In genomic region chr22:50627914-50628542, GRCh38 we compare ENCODE assay signal across 8 cellular contexts. TPM values are rescaled to one million over a fixed set of nuclear protein-coding genes. Genes with fewer than 3 reads are reported as not detected.
A peak's percentile ranks its signal among the peaks of the same experiment; 100 is the strongest.
DNase-seq lines count a peak whose midpoint lies in the region; ATAC-seq and TF ChIP-seq lines count a peak whose summit lies in the region.

Gene ARSA, minus strand, starts transcription at chr22:50628152. Its CDS starts 373 bp downstream, at chr22:50627779.

- H3K4me1 ChIP-seq in effector memory CD4-positive, alpha-beta T cell (ENCODE audit: control insufficient read depth, insufficient read depth, low read length, poor library complexity, severe bottlenecking) = peaks cover 15% of the 10 kb centered on the region

- peak; percentile 58 for TF ChIP-seq POLR2A in GM18526 (IDR thresholded peaks at IDR 0.05; ENCODE audit: extremely low read depth, insufficient read length)

- H3K36me3 Mint-ChIP-seq in activated CD8-positive, alpha-beta T cell treated with anti-CD3 and anti-CD28 coated beads, Interleukin-2, amount 10 ng/mL, durations not matched to agents 7 days and 5 days (ENCODE audit: low read depth) = peaks cover 7% of the 10 kb centered on the region
- peaks cover 2% of the 10 kb centered on the region for H3K36me3 Mint-ChIP-seq in memory B cell

- peaks cover 18% of the 10 kb centered on the region for H3K36me3 ChIP-seq in effector memory CD4-positive, alpha-beta T cell (ENCODE audit: control insufficient read depth, insufficient read depth, low read length)

- H3K9me3 Mint-ChIP-seq in activated CD8-positive, alpha-beta T cell treated with anti-CD3 and anti-CD28 coated beads, Interleukin-2, amount 10 ng/mL, durations not matched to agents 7 days and 5 days (ENCODE audit: insufficient read depth) = no peaks in the 10 kb centered on the region
- no peaks in the 10 kb centered on the region for H3K9me3 Mint-ChIP-seq in memory B cell

- peak within 1 kb of the TSS; percentile 79 for H3K4me3 Mint-ChIP-seq in activated CD8-positive, alpha-beta T cell treated with anti-CD3 and anti-CD28 coated beads, Interleukin-2, amount 10 ng/mL, durations not matched to agents 7 days and 5 days
- peak within 1 kb of the TSS; percentile 73 for H3K4me3 Mint-ChIP-seq in memory B cell

- no peaks in the 10 kb centered on the region for H3K27me3 ChIP-seq in effector memory CD4-positive, alpha-beta T cell (replicated peaks; ENCODE audit: control insufficient read depth, insufficient read depth, low read length, poor library complexity, severe bottlenecking)

- H3K9me3 ChIP-seq in effector memory CD4-positive, alpha-beta T cell (ENCODE audit: control insufficient read depth, low read length) = no peaks in the 10 kb centered on the region

- DNase-seq in AG08396 (ENCODE audit: low spot score) (peak; percentile 94), NCI-H774 (lab: John Stamatoyannopoulos, UW) (peak; percentile 26), memory B cell (ENCODE audit: low spot score in 2 of 2) (peak; percentile 58 to 71)
- peak; percentile 86 for DNase-seq in activated CD8-positive, alpha-beta T cell treated with anti-CD3 and anti-CD28 coated beads, Interleukin-2, amount 10 ng/mL, durations not matched to agents 7 days and 5 days
- peak; percentile 71 to 74 (median 72) for DNase-seq in effector memory CD4-positive, alpha-beta T cell
- peak; percentile 59 for DNase-seq in stimulated activated CD8-positive, alpha-beta memory T cell treated with anti-CD3 and anti-CD28 coated beads, Interleukin-12 subunit alpha, Interleukin-12 subunit beta, amount 100 ng/mL, for 1 hour (ENCODE audit: low read depth)

- H3K27ac ChIP-seq in effector memory CD4-positive, alpha-beta T cell (ENCODE audit: insufficient read depth, low read length, poor library complexity, severe bottlenecking) = peak within 1 kb of the TSS; percentile 86

- H3K27ac Mint-ChIP-seq in activated CD8-positive, alpha-beta T cell treated with anti-CD3 and anti-CD28 coated beads, Interleukin-2, amount 10 ng/mL, durations not matched to agents 7 days and 5 days = peak within 1 kb of the TSS; percentile 81
- H3K27ac Mint-ChIP-seq in memory B cell = peak within 1 kb of the TSS; percentile 53

- peak within 1 kb of the TSS; percentile 84 for H3K4me3 ChIP-seq in effector memory CD4-positive, alpha-beta T cell (ENCODE audit: insufficient read depth, low read depth, low read length, poor library complexity, severe bottlenecking)

- ATAC-seq in HG03159 (IDR thresholded peaks at IDR 0.05; ENCODE audit: unreplicated experiment) = peak; percentile 69
- ATAC-seq in activated CD8-positive, alpha-beta T cell treated with anti-CD3 and anti-CD28 coated beads, Interleukin-2, amount 10 ng/mL, durations not matched to agents 7 days and 5 days = peak; percentile 97
- peak; percentile 89 for ATAC-seq in memory B cell (ENCODE audit: low read depth)

- H3K4me1 Mint-ChIP-seq in activated CD8-positive, alpha-beta T cell treated with anti-CD3 and anti-CD28 coated beads, Interleukin-2, amount 10 ng/mL, durations not matched to agents 7 days and 5 days (ENCODE audit: low read depth) = peaks cover 23% of the 10 kb centered on the region
- peaks cover 15% of the 10 kb centered on the region for H3K4me1 Mint-ChIP-seq in memory B cell

- peaks cover 3% of the 10 kb centered on the region for H3K27me3 Mint-ChIP-seq in activated CD8-positive, alpha-beta T cell treated with anti-CD3 and anti-CD28 coated beads, Interleukin-2, amount 10 ng/mL, durations not matched to agents 7 days and 5 days (ENCODE audit: low read depth)
- no peaks in the 10 kb centered on the region for H3K27me3 Mint-ChIP-seq in memory B cell

- POLR2A ChIA-PET in activated CD8-positive, alpha-beta T cell treated with anti-CD3 and anti-CD28 coated beads, Interleukin-2, amount 10 ng/mL, durations not matched to agents 7 days and 5 days (lab: Charles Lee) = interaction anchor here (0.6 to 1.1 kb wide), 3 partner anchors 9 to 185 kb away, joined by 3 to 8 read pairs (median 4); partner anchors contain the start of gene SCO2

- CTCF ChIA-PET in activated CD8-positive, alpha-beta T cell treated with anti-CD3 and anti-CD28 coated beads, Interleukin-2, amount 10 ng/mL, durations not matched to agents 7 days and 5 days (lab: Charles Lee) = interaction anchor here (0.6 to 2.1 kb wide), 3 partner anchors 64 to 384 kb away, joined by 3 to 11 read pairs (median 3); partner anchors contain the start of genes SCO2 and TUBGCP6

RNA-seq across cellular contexts. Expression of gene ARSA, which starts in this region (rescaled TPM):
- 10 to 100 TPM; 28.8 to 35.1 TPM for total RNA-seq in activated CD8-positive, alpha-beta T cell treated with anti-CD3 and anti-CD28 coated beads, Interleukin-2, amount 10 ng/mL, durations not matched to agents 7 days and 5 days

Comparison
In these comparisons a context has a peak if more than half of its experiments do, and no peak if none do; other contexts are left out.
1. Peak in every context shown above with its lines: DNase-seq, ATAC-seq, H3K4me3 ChIP-seq and H3K27ac ChIP-seq.
2. DNase-seq: peak in every context shown above with its lines; median percentile 94 in AG08396; 86 in activated CD8-positive, alpha-beta T cell treated with anti-CD3 and anti-CD28 coated beads, Interleukin-2, amount 10 ng/mL, durations not matched to agents 7 days and 5 days; 72 in effector memory CD4-positive, alpha-beta T cell; 64 in memory B cell; 59 in stimulated activated CD8-positive, alpha-beta memory T cell treated with anti-CD3 and anti-CD28 coated beads, Interleukin-12 subunit alpha, Interleukin-12 subunit beta, amount 100 ng/mL, for 1 hour; 26 in NCI-H774.